Comparison of ENCODE assay signal across 1 cellular context in genomic region chr19:6667114-6667627, GRCh38.
TF ChIP-seq lines count a peak whose summit lies in the region.

No MANE protein-coding gene starts in this region.

TF ChIP-seq in GM23338, 12 proteins besides CTCF, POLR2A, EP300 and RAD21 (continued from another document):
- TF ChIP-seq, protein P1, sequence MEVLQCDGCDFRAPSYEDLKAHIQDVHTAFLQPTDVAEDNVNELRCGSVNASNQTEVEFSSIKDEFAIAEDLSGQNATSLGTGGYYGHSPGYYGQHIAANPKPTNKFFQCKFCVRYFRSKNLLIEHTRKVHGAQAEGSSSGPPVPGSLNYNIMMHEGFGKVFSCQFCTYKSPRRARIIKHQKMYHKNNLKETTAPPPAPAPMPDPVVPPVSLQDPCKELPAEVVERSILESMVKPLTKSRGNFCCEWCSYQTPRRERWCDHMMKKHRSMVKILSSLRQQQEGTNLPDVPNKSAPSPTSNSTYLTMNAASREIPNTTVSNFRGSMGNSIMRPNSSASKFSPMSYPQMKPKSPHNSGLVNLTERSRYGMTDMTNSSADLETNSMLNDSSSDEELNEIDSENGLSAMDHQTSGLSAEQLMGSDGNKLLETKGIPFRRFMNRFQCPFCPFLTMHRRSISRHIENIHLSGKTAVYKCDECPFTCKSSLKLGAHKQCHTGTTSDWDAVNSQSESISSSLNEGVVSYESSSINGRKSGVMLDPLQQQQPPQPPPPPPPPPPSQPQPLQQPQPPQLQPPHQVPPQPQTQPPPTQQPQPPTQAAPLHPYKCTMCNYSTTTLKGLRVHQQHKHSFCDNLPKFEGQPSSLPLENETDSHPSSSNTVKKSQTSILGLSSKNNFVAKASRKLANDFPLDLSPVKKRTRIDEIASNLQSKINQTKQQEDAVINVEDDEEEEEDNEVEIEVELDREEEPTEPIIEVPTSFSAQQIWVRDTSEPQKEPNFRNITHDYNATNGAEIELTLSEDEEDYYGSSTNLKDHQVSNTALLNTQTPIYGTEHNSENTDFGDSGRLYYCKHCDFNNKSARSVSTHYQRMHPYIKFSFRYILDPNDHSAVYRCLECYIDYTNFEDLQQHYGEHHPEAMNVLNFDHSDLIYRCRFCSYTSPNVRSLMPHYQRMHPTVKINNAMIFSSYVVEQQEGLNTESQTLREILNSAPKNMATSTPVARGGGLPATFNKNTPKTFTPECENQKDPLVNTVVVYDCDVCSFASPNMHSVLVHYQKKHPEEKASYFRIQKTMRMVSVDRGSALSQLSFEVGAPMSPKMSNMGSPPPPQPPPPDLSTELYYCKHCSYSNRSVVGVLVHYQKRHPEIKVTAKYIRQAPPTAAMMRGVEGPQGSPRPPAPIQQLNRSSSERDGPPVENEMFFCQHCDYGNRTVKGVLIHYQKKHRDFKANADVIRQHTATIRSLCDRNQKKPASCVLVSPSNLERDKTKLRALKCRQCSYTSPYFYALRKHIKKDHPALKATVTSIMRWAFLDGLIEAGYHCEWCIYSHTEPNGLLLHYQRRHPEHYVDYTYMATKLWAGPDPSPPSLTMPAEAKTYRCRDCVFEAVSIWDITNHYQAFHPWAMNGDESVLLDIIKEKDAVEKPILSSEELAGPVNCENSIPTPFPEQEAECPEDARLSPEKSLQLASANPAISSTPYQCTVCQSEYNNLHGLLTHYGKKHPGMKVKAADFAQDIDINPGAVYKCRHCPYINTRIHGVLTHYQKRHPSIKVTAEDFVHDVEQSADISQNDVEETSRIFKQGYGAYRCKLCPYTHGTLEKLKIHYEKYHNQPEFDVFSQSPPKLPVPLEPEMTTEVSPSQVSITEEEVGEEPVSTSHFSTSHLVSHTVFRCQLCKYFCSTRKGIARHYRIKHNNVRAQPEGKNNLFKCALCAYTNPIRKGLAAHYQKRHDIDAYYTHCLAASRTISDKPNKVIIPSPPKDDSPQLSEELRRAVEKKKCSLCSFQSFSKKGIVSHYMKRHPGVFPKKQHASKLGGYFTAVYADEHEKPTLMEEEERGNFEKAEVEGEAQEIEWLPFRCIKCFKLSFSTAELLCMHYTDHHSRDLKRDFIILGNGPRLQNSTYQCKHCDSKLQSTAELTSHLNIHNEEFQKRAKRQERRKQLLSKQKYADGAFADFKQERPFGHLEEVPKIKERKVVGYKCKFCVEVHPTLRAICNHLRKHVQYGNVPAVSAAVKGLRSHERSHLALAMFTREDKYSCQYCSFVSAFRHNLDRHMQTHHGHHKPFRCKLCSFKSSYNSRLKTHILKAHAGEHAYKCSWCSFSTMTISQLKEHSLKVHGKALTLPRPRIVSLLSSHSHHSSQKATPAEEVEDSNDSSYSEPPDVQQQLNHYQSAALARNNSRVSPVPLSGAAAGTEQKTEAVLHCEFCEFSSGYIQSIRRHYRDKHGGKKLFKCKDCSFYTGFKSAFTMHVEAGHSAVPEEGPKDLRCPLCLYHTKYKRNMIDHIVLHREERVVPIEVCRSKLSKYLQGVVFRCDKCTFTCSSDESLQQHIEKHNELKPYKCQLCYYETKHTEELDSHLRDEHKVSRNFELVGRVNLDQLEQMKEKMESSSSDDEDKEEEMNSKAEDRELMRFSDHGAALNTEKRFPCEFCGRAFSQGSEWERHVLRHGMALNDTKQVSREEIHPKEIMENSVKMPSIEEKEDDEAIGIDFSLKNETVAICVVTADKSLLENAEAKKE (CRISPR knock-in tag; IDR thresholded peaks at IDR 0.05): no peak
- TF ChIP-seq, protein P2, sequence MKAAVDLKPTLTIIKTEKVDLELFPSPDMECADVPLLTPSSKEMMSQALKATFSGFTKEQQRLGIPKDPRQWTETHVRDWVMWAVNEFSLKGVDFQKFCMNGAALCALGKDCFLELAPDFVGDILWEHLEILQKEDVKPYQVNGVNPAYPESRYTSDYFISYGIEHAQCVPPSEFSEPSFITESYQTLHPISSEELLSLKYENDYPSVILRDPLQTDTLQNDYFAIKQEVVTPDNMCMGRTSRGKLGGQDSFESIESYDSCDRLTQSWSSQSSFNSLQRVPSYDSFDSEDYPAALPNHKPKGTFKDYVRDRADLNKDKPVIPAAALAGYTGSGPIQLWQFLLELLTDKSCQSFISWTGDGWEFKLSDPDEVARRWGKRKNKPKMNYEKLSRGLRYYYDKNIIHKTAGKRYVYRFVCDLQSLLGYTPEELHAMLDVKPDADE (IDR thresholded peaks at IDR 0.05): no peak
- no peak for TF ChIP-seq ZNF331 (CRISPR knock-in tag; IDR thresholded peaks at IDR 0.05; ENCODE audit: low read depth)
- TF ChIP-seq CREB1 (CRISPR knock-in tag; IDR thresholded peaks at IDR 0.05; ENCODE audit: low read depth): no peak
- TF ChIP-seq, protein P3, sequence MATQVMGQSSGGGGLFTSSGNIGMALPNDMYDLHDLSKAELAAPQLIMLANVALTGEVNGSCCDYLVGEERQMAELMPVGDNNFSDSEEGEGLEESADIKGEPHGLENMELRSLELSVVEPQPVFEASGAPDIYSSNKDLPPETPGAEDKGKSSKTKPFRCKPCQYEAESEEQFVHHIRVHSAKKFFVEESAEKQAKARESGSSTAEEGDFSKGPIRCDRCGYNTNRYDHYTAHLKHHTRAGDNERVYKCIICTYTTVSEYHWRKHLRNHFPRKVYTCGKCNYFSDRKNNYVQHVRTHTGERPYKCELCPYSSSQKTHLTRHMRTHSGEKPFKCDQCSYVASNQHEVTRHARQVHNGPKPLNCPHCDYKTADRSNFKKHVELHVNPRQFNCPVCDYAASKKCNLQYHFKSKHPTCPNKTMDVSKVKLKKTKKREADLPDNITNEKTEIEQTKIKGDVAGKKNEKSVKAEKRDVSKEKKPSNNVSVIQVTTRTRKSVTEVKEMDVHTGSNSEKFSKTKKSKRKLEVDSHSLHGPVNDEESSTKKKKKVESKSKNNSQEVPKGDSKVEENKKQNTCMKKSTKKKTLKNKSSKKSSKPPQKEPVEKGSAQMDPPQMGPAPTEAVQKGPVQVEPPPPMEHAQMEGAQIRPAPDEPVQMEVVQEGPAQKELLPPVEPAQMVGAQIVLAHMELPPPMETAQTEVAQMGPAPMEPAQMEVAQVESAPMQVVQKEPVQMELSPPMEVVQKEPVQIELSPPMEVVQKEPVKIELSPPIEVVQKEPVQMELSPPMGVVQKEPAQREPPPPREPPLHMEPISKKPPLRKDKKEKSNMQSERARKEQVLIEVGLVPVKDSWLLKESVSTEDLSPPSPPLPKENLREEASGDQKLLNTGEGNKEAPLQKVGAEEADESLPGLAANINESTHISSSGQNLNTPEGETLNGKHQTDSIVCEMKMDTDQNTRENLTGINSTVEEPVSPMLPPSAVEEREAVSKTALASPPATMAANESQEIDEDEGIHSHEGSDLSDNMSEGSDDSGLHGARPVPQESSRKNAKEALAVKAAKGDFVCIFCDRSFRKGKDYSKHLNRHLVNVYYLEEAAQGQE (IDR thresholded peaks at IDR 0.05; ENCODE audit: unreplicated experiment): no peak
- TF ChIP-seq NANOG (IDR thresholded peaks at IDR 0.05; ENCODE audit: borderline replicate concordance): no peak
- TF ChIP-seq STAT1 (IDR thresholded peaks at IDR 0.05; ENCODE audit: unreplicated experiment): no peak
